In the genomic region with DNA sequence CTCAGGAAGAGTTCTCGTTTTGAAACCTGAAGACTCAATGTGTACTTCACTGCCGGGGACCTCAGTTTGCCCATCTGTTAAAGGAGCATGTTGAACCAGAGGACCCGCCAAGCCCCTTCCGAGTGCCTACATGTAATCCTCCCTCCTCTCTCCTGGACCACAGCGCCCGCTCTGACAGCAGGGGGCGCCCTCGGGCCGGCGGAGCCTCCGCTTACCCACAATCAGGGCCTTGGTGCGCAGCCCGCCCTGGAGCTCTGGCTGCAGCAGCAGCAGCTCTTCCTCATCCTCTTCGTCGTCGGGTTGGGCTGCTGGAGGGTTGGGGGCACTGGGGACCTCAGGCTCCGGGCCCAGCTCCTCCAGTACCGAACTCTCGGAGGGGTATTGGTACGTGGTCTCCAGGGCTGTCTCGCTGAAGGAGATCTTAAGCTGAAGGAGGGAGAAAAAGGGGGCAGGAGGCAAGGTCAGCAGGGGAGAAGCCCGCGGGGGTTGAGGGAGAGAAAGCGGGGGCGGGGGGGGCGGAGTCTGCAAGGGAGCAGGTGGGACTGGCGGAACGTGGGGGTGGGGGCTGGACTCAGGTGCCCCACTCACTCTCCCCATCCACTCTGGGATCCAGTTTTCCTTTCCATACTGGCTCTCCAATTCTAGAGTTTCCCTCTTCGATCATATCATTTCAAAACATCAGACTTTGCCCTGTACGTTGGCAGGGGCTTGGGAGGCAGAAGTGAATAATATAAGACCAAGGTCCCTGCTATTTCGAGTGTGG, we compare ENCODE assay signal across 1 cellular context.
TF ChIP-seq lines count a peak whose summit lies in the region.

No MANE protein-coding gene starts in this region.

TF ChIP-seq in HepG2, 621 proteins besides CTCF, POLR2A, EP300 and RAD21 (continued from another document and continues in another):
- peak; percentile 56; the same call in 1 of the 2 replicates for TF ChIP-seq MXD4 (CRISPR knock-in tag; IDR thresholded peaks at IDR 0.05)
- TF ChIP-seq, protein P1, sequence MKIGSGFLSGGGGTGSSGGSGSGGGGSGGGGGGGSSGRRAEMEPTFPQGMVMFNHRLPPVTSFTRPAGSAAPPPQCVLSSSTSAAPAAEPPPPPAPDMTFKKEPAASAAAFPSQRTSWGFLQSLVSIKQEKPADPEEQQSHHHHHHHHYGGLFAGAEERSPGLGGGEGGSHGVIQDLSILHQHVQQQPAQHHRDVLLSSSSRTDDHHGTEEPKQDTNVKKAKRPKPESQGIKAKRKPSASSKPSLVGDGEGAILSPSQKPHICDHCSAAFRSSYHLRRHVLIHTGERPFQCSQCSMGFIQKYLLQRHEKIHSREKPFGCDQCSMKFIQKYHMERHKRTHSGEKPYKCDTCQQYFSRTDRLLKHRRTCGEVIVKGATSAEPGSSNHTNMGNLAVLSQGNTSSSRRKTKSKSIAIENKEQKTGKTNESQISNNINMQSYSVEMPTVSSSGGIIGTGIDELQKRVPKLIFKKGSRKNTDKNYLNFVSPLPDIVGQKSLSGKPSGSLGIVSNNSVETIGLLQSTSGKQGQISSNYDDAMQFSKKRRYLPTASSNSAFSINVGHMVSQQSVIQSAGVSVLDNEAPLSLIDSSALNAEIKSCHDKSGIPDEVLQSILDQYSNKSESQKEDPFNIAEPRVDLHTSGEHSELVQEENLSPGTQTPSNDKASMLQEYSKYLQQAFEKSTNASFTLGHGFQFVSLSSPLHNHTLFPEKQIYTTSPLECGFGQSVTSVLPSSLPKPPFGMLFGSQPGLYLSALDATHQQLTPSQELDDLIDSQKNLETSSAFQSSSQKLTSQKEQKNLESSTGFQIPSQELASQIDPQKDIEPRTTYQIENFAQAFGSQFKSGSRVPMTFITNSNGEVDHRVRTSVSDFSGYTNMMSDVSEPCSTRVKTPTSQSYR (CRISPR knock-in tag; IDR thresholded peaks at IDR 0.05; ENCODE audit: borderline replicate concordance) = peak; percentile 45; the same call in 1 of the 2 replicates
- TF ChIP-seq KLF15 (CRISPR knock-in tag; IDR thresholded peaks at IDR 0.05; ENCODE audit: borderline replicate concordance) = no peak
- TF ChIP-seq, protein P2, sequence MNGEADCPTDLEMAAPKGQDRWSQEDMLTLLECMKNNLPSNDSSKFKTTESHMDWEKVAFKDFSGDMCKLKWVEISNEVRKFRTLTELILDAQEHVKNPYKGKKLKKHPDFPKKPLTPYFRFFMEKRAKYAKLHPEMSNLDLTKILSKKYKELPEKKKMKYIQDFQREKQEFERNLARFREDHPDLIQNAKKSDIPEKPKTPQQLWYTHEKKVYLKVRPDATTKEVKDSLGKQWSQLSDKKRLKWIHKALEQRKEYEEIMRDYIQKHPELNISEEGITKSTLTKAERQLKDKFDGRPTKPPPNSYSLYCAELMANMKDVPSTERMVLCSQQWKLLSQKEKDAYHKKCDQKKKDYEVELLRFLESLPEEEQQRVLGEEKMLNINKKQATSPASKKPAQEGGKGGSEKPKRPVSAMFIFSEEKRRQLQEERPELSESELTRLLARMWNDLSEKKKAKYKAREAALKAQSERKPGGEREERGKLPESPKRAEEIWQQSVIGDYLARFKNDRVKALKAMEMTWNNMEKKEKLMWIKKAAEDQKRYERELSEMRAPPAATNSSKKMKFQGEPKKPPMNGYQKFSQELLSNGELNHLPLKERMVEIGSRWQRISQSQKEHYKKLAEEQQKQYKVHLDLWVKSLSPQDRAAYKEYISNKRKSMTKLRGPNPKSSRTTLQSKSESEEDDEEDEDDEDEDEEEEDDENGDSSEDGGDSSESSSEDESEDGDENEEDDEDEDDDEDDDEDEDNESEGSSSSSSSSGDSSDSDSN (CRISPR knock-in tag; IDR thresholded peaks at IDR 0.05) = peak; percentile 42
- TF ChIP-seq, protein P3, sequence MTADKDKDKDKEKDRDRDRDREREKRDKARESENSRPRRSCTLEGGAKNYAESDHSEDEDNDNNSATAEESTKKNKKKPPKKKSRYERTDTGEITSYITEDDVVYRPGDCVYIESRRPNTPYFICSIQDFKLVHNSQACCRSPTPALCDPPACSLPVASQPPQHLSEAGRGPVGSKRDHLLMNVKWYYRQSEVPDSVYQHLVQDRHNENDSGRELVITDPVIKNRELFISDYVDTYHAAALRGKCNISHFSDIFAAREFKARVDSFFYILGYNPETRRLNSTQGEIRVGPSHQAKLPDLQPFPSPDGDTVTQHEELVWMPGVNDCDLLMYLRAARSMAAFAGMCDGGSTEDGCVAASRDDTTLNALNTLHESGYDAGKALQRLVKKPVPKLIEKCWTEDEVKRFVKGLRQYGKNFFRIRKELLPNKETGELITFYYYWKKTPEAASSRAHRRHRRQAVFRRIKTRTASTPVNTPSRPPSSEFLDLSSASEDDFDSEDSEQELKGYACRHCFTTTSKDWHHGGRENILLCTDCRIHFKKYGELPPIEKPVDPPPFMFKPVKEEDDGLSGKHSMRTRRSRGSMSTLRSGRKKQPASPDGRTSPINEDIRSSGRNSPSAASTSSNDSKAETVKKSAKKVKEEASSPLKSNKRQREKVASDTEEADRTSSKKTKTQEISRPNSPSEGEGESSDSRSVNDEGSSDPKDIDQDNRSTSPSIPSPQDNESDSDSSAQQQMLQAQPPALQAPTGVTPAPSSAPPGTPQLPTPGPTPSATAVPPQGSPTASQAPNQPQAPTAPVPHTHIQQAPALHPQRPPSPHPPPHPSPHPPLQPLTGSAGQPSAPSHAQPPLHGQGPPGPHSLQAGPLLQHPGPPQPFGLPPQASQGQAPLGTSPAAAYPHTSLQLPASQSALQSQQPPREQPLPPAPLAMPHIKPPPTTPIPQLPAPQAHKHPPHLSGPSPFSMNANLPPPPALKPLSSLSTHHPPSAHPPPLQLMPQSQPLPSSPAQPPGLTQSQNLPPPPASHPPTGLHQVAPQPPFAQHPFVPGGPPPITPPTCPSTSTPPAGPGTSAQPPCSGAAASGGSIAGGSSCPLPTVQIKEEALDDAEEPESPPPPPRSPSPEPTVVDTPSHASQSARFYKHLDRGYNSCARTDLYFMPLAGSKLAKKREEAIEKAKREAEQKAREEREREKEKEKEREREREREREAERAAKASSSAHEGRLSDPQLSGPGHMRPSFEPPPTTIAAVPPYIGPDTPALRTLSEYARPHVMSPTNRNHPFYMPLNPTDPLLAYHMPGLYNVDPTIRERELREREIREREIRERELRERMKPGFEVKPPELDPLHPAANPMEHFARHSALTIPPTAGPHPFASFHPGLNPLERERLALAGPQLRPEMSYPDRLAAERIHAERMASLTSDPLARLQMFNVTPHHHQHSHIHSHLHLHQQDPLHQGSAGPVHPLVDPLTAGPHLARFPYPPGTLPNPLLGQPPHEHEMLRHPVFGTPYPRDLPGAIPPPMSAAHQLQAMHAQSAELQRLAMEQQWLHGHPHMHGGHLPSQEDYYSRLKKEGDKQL (CRISPR knock-in tag; IDR thresholded peaks at IDR 0.05; ENCODE audit: low read depth) = no peak
- TF ChIP-seq, protein P4, sequence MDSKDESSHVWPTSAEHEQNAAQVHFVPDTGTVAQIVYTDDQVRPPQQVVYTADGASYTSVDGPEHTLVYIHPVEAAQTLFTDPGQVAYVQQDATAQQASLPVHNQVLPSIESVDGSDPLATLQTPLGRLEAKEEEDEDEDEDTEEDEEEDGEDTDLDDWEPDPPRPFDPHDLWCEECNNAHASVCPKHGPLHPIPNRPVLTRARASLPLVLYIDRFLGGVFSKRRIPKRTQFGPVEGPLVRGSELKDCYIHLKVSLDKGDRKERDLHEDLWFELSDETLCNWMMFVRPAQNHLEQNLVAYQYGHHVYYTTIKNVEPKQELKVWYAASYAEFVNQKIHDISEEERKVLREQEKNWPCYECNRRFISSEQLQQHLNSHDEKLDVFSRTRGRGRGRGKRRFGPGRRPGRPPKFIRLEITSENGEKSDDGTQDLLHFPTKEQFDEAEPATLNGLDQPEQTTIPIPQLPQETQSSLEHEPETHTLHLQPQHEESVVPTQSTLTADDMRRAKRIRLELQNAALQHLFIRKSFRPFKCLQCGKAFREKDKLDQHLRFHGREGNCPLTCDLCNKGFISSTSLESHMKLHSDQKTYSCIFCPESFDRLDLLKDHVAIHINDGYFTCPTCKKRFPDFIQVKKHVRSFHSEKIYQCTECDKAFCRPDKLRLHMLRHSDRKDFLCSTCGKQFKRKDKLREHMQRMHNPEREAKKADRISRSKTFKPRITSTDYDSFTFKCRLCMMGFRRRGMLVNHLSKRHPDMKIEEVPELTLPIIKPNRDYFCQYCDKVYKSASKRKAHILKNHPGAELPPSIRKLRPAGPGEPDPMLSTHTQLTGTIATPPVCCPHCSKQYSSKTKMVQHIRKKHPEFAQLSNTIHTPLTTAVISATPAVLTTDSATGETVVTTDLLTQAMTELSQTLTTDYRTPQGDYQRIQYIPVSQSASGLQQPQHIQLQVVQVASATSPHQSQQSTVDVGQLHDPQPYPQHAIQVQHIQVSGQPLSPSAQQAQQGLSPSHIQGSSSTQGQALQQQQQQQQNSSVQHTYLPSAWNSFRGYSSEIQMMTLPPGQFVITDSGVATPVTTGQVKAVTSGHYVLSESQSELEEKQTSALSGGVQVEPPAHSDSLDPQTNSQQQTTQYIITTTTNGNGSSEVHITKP (CRISPR knock-in tag; IDR thresholded peaks at IDR 0.05; ENCODE audit: low read depth) = peak; percentile 58; the same call in 1 of the 2 replicates
- TF ChIP-seq TCF7L2 (IDR thresholded peaks at IDR 0.05; ENCODE audit: low read depth, low read length) = no peak
- TF ChIP-seq ARHGAP35 (CRISPR knock-in tag; IDR thresholded peaks at IDR 0.05; ENCODE audit: borderline replicate concordance) = peak; percentile 54; the same call in 1 of the 2 replicates
- TF ChIP-seq, protein P5, sequence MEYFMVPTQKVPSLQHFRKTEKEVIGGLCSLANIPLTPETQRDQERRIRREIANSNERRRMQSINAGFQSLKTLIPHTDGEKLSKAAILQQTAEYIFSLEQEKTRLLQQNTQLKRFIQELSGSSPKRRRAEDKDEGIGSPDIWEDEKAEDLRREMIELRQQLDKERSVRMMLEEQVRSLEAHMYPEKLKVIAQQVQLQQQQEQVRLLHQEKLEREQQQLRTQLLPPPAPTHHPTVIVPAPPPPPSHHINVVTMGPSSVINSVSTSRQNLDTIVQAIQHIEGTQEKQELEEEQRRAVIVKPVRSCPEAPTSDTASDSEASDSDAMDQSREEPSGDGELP (IDR thresholded peaks at IDR 0.05; ENCODE audit: borderline replicate concordance, low read depth) = no peak
- TF ChIP-seq ZNF136 (CRISPR knock-in tag; IDR thresholded peaks at IDR 0.05; ENCODE audit: low read depth) = 0 out of 2 replicates have a peak, but pooled peaks have one; percentile 33
- TF ChIP-seq ZNF883 (CRISPR knock-in tag; IDR thresholded peaks at IDR 0.05; ENCODE audit: not compliant biosample characterization) = peak; percentile 78
- TF ChIP-seq DNMT3B (CRISPR knock-in tag; conservative IDR thresholded peaks at IDR 0.05) = peak; percentile 44; the same call in 1 of the 2 replicates
- no peak for TF ChIP-seq HMG20A (CRISPR knock-in tag; IDR thresholded peaks at IDR 0.05; ENCODE audit: borderline replicate concordance)
- TF ChIP-seq ZNF572 (CRISPR knock-in tag; IDR thresholded peaks at IDR 0.05) = 0 out of 2 replicates have a peak, but pooled peaks have one; percentile 93
- TF ChIP-seq CBX2 (IDR thresholded peaks at IDR 0.05; ENCODE audit: low read depth, low read length) = no peak
- TF ChIP-seq CBX2 (CRISPR knock-in tag; IDR thresholded peaks at IDR 0.05; ENCODE audit: low read depth) = no peak
- peak; percentile 40; the same call in 1 of the 2 replicates for TF ChIP-seq SOX5 (CRISPR knock-in tag; IDR thresholded peaks at IDR 0.05; ENCODE audit: borderline replicate concordance)
- TF ChIP-seq ZNF777 (CRISPR knock-in tag; IDR thresholded peaks at IDR 0.05) = peak; percentile 89
- no peak for TF ChIP-seq KAT2B (IDR thresholded peaks at IDR 0.05; ENCODE audit: borderline replicate concordance, low read depth, low read length)
- TF ChIP-seq, protein P6, sequence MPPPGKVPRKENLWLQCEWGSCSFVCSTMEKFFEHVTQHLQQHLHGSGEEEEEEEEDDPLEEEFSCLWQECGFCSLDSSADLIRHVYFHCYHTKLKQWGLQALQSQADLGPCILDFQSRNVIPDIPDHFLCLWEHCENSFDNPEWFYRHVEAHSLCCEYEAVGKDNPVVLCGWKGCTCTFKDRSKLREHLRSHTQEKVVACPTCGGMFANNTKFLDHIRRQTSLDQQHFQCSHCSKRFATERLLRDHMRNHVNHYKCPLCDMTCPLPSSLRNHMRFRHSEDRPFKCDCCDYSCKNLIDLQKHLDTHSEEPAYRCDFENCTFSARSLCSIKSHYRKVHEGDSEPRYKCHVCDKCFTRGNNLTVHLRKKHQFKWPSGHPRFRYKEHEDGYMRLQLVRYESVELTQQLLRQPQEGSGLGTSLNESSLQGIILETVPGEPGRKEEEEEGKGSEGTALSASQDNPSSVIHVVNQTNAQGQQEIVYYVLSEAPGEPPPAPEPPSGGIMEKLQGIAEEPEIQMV (CRISPR knock-in tag; IDR thresholded peaks at IDR 0.05; ENCODE audit: low read depth) = 0 out of 2 replicates have a peak, but pooled peaks have one; percentile 61
- TF ChIP-seq TOE1 (CRISPR knock-in tag; IDR thresholded peaks at IDR 0.05) = no peak
- TF ChIP-seq, protein P7, sequence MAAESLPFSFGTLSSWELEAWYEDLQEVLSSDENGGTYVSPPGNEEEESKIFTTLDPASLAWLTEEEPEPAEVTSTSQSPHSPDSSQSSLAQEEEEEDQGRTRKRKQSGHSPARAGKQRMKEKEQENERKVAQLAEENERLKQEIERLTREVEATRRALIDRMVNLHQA (CRISPR knock-in tag; IDR thresholded peaks at IDR 0.05) = no peak; the same call in 1 of the 2 replicates
- TF ChIP-seq ZNF564 (CRISPR knock-in tag; IDR thresholded peaks at IDR 0.05) = no peak
- TF ChIP-seq ZNF143 (CRISPR knock-in tag; IDR thresholded peaks at IDR 0.05) = peak; percentile 59; the same call in 1 of the 2 replicates
- TF ChIP-seq MIXL1 (CRISPR knock-in tag; IDR thresholded peaks at IDR 0.05) = peak; percentile 91
- TF ChIP-seq, protein P8, sequence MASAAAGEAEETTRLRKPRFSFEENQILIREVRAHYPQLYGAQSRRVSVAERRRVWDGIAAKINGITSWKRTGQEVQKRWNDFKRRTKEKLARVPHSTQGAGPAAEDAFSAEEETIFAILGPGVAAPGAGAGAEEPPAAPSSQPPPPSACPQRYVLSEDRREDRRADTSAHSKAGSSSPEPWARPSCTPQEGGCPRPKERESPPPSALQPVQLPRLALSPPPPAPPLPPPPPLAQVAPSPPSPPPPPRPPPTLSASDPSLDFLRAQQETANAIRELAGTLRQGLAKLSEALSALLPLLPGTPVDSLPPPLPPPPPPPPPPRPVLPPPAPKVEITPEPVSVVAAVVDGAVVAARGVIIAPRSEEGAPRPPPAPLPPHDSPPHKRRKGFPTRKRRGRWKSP (CRISPR knock-in tag; IDR thresholded peaks at IDR 0.05) = no peak
- no peak for TF ChIP-seq ADNP (CRISPR knock-in tag; IDR thresholded peaks at IDR 0.05)
- TF ChIP-seq ZNF260 (CRISPR knock-in tag; IDR thresholded peaks at IDR 0.05; ENCODE audit: borderline replicate concordance, low read depth) = no peak
- TF ChIP-seq MTA1 (CRISPR knock-in tag; IDR thresholded peaks at IDR 0.05; ENCODE audit: borderline replicate concordance) = peak; percentile 83
- peak; percentile 87 for TF ChIP-seq HDAC1 (CRISPR knock-in tag; IDR thresholded peaks at IDR 0.05)
